ENCODE assay signal across 8 cellular contexts in the genomic region with DNA sequence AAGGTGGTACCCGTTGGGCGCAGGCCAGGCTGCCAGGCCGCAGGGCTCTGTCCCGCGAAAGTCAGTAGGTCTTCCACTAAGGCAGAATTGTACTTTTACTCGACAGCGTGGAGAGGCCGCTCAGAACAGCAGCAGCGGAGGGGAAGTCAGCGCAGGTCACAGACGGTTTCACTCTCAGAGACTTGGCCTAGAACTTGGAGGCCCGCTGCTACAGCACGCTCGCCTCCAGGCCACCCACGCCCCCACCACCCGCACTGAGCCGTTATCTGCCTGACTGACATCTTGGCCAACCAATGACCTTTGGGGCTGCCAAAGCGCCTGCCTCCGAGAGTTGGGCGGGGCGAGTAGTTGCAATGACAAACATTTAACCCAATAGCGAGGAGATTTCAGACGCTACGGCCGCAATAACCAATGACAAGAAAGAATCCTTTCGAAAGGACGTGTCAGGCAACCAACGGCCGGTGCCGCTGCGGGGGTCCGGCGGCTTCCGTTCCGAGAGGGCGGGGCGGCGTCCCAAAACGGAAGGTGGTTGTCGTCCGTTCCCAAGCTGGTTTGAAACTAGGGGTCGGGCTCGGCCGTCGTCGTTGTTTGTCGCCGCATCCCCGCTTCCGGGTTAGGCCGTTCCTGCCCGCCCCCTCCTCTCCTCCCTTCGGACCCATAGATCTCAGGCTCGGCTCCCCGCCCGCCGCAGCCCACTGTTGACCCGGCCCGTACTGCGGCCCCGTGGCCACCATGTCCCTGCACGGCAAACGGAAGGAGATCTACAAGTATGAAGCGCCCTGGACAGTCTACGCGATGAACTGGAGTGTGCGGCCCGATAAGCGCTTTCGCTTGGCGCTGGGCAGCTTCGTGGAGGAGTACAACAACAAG. TPM values are rescaled to one million over a fixed set of nuclear protein-coding genes. Genes with fewer than 3 reads are reported as not detected.
DNase-seq lines count a peak whose midpoint lies in the region; ATAC-seq and TF ChIP-seq lines count a peak whose summit lies in the region.

A gene with protein sequence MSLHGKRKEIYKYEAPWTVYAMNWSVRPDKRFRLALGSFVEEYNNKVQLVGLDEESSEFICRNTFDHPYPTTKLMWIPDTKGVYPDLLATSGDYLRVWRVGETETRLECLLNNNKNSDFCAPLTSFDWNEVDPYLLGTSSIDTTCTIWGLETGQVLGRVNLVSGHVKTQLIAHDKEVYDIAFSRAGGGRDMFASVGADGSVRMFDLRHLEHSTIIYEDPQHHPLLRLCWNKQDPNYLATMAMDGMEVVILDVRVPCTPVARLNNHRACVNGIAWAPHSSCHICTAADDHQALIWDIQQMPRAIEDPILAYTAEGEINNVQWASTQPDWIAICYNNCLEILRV (plus strand): TSS at position 532 of the 870 bp plus-strand sequence. CDS start 201 bp downstream, at position 733.

- peak within 1 kb of the TSS; percentile 98 for H3K27ac Mint-ChIP-seq in activated T-cell treated with anti-CD3 and anti-CD28 coated beads, Interleukin-2, amount 50 U/mL, for 24 hours

- no peaks in the 10 kb centered on the region for H3K27me3 Mint-ChIP-seq in activated T-cell treated with anti-CD3 and anti-CD28 coated beads, Interleukin-2, amount 50 U/mL, for 24 hours

- DNase-seq in DMS153 treated with DMSO at 0.1 percent for 48 hours (lab: John Stamatoyannopoulos, UW; ENCODE audit: unreplicated experiment) = peak; percentile 99
- DNase-seq in KBM-7 = peak; percentile 100
- DNase-seq in activated T-cell treated with anti-CD3 and anti-CD28 coated beads, Interleukin-2, amount 50 U/mL, for 24 hours = peak; percentile 99
- DNase-seq in erythroblast (lab: John Stamatoyannopoulos, UW) = peak; percentile 100
- DNase-seq in stimulated activated CD8-positive, alpha-beta memory T cell treated with anti-CD3 and anti-CD28 coated beads, Interleukin-7, amount 100 ng/mL, for 1 hour (ENCODE audit: low read depth in 2 of 2) = peak; percentile 98

- peak within 1 kb of the TSS; percentile 99 for H3K4me3 Mint-ChIP-seq in activated T-cell treated with anti-CD3 and anti-CD28 coated beads, Interleukin-2, amount 50 U/mL, for 24 hours

- H3K4me1 Mint-ChIP-seq in activated T-cell treated with anti-CD3 and anti-CD28 coated beads, Interleukin-2, amount 50 U/mL, for 24 hours (ENCODE audit: low read depth) = peaks cover 41% of the 10 kb centered on the region

- H3K36me3 ChIP-seq in mucosa of stomach (ENCODE audit: control insufficient read depth, insufficient read depth, low read length) = no peaks in the 10 kb centered on the region

- in situ Hi-C loops in KBM-7 (cut with MboI; ENCODE audit: low pct_unique_long_range_greater_than_20kb, low sequenced_read_pairs) = no loop called here

- H3K9me3 Mint-ChIP-seq in activated T-cell treated with anti-CD3 and anti-CD28 coated beads, Interleukin-2, amount 50 U/mL, for 24 hours = no peaks in the 10 kb centered on the region

- H3K4me3 ChIP-seq in mucosa of stomach (ENCODE audit: low read length) = peak within 1 kb of the TSS; percentile 85

- H3K4me1 ChIP-seq in mucosa of stomach (ENCODE audit: control insufficient read depth, insufficient read depth, low read length) = peaks cover 10% of the 10 kb centered on the region

- peak; percentile 94 for ATAC-seq in GM21717 (IDR thresholded peaks at IDR 0.05; ENCODE audit: unreplicated experiment)

- no peaks in the 10 kb centered on the region for H3K9me3 ChIP-seq in mucosa of stomach (ENCODE audit: control insufficient read depth, low read length)

- TF ChIP-seq POLR2A in erythroblast (IDR thresholded peaks at IDR 0.05; ENCODE audit: low read length) = peak; percentile 91

- H3K36me3 Mint-ChIP-seq in activated T-cell treated with anti-CD3 and anti-CD28 coated beads, Interleukin-2, amount 50 U/mL, for 24 hours (ENCODE audit: low read depth) = peaks cover 42% of the 10 kb centered on the region

- H3K9ac ChIP-seq in mucosa of stomach (ENCODE audit: low read length) = peak within 1 kb of the TSS; percentile 88

- H3K27me3 ChIP-seq in mucosa of stomach (ENCODE audit: control insufficient read depth, insufficient read depth, low read length) = no peaks in the 10 kb centered on the region

TF ChIP-seq in PFSK-1, 5 proteins besides CTCF, POLR2A, EP300 and RAD21:
- TF ChIP-seq SIN3A (IDR thresholded peaks at IDR 0.05; ENCODE audit: borderline replicate concordance, insufficient read depth, low read length) (no peak), TAF1 (IDR thresholded peaks at IDR 0.05; ENCODE audit: borderline replicate concordance, insufficient read depth, low read length) (peak; percentile 57; the same call in 1 of the 2 replicates), FOXP2 (optimal IDR thresholded peaks at IDR 0.05; ENCODE audit: borderline replicate concordance, extremely low read depth, extremely low read length, insufficient read depth) (peak; percentile 39), POLR2AphosphoS5 (IDR thresholded peaks at IDR 0.05; ENCODE audit: low read depth, low read length) (peak; percentile 72)
- TF ChIP-seq, protein P1, sequence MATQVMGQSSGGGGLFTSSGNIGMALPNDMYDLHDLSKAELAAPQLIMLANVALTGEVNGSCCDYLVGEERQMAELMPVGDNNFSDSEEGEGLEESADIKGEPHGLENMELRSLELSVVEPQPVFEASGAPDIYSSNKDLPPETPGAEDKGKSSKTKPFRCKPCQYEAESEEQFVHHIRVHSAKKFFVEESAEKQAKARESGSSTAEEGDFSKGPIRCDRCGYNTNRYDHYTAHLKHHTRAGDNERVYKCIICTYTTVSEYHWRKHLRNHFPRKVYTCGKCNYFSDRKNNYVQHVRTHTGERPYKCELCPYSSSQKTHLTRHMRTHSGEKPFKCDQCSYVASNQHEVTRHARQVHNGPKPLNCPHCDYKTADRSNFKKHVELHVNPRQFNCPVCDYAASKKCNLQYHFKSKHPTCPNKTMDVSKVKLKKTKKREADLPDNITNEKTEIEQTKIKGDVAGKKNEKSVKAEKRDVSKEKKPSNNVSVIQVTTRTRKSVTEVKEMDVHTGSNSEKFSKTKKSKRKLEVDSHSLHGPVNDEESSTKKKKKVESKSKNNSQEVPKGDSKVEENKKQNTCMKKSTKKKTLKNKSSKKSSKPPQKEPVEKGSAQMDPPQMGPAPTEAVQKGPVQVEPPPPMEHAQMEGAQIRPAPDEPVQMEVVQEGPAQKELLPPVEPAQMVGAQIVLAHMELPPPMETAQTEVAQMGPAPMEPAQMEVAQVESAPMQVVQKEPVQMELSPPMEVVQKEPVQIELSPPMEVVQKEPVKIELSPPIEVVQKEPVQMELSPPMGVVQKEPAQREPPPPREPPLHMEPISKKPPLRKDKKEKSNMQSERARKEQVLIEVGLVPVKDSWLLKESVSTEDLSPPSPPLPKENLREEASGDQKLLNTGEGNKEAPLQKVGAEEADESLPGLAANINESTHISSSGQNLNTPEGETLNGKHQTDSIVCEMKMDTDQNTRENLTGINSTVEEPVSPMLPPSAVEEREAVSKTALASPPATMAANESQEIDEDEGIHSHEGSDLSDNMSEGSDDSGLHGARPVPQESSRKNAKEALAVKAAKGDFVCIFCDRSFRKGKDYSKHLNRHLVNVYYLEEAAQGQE (IDR thresholded peaks at IDR 0.05; ENCODE audit: insufficient read depth in 1 of 2, low read depth in 2 of 2, low read length in 2 of 2) = no peak
TF ChIP-seq in PFSK-1: peak in this region for 3.

RNA-seq across cellular contexts. Expression of the gene that starts here (rescaled TPM):
- 73.3 TPM for polyA plus RNA-seq in PFSK-1 (2012; ENCODE audit: insufficient read length, low read depth)

Comparison
In these comparisons a context has a peak if more than half of its experiments do, and no peak if none do; other contexts are left out.
1. Peak in every context shown above with its lines: DNase-seq, ATAC-seq and H3K4me3 ChIP-seq.